12 cellular contexts compared by ENCODE assay signal in the genomic region with DNA sequence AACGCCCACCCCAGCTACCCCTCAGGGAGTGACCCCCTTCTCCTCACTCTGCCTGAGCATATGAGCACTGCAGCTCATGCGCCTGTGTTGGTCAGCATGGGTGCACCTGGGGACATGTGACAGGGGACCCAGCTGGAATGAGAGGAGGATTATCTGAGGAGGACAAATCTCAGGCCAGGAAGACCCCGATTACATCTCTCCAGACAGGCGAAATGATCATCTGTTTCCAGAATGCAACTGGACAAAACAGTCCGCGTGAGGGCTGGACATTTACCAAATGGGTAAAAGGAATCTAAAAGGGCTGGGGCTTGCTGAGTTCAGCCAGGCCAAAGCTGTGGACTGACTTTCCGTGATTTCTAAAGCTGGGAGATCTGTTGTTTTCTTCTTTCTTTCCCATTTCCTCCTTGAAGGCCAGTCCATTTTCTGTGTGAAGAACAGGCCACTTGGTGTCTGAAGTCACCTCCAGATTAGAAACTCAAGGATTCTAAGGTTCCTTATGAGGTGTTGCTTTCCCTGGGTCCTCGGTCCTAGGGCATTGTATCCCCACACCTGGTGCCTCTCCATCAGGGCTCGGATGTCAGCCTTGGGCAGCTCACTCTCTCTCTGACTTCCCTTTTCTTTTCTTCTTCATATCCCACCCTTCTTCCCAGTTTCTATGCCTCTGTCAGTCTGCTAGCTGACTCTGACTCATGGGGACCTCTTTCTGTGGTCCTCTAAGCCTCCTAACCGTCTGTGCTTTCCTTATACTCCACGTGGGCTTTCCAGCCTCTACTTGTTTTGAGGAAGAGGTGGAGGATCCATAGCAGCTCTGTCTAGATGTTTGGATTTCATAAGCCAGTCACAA. TPM values are rescaled to one million over a fixed set of nuclear protein-coding genes. Genes with fewer than 3 reads are reported as not detected.
DNase-seq lines count a peak whose midpoint lies in the region; ATAC-seq and TF ChIP-seq lines count a peak whose summit lies in the region.
"Had no signal": no experiment of that assay in that cellular context is flagged by ENCODE, and none has a peak within 500 bp of the region (broad histone marks: within the 10 kb centered on the region; RNA-seq: fewer than 3 reads in every experiment).

No MANE protein-coding gene starts in this region.

- H3K23ac ChIP-seq in IMR-90 (ENCODE audit: low read depth, low read length): peak overlapping the region; percentile 49; the same call in 1 of the 2 replicates

- CTCF ChIA-PET in IMR-90 (lab: Yijun Ruan, JAX): interaction anchor here (0.6 to 1.0 kb wide), 2 partner anchors 28 to 942 kb away, joined by 4 to 5 read pairs; a partner anchor contains a TSS
- CTCF ChIA-PET in OCI-LY7 (lab: Charles Lee; ENCODE audit: unreplicated experiment): no interaction called here

- peak; percentile 75 for DNase-seq in IMR-90
- peak; percentile 36 for DNase-seq in brain microvascular endothelial cell
- no peak for DNase-seq in right atrium auricular region (ENCODE audit: low spot score)
- no peak for DNase-seq in gastrocnemius medialis
- DNase-seq in NCI-H2107 treated with DMSO at 0.1 percent for 48 hours (lab: John Stamatoyannopoulos, UW; ENCODE audit: unreplicated experiment): no peak
- no peak for DNase-seq in OCI-LY7 (ENCODE audit: low spot score)
- no peak for DNase-seq in nephron progenitor cell
- DNase-seq: NCI-H1436 treated with DMSO at 0.1 percent for 48 hours, T1000 had no signal

- H2AFZ ChIP-seq in IMR-90 (replicated peaks; ENCODE audit: low read length, poor library complexity): peak overlapping the region; percentile 81
- no peak overlapping the region for H2AFZ ChIP-seq in OCI-LY7 (ENCODE audit: low read length)

- intact Hi-C loops in IMR-90 (cut with micrococcal nuclease): no loop called here
- intact Hi-C loops in gastrocnemius medialis (cut with DNase I; ENCODE audit: low total_unique reads): no loop called here
- intact Hi-C loops in OCI-LY7 (cut with micrococcal nuclease; ENCODE audit: unreplicated experiment): no loop called here

- H4K8ac ChIP-seq in IMR-90 (ENCODE audit: low read depth in 2 of 2, low read length in 2 of 2): peak overlapping the region; percentile 62 to 71

- TF ChIP-seq POLR2A in IMR-90 (IDR thresholded peaks at IDR 0.05; ENCODE audit: low read depth, low read length) (no peak), gastrocnemius medialis (IDR thresholded peaks at IDR 0.05) (no peak)

- H3K56ac ChIP-seq in IMR-90 (ENCODE audit: extremely low read depth, insufficient read depth, low read length): no peak overlapping the region

- no TSS peak for BruUV-seq in IMR-90 (replicated peaks; lab: Mats Ljungman, UMichigan)
- no TSS peak for BruUV-seq in OCI-LY7 (replicated peaks; lab: Mats Ljungman, UMichigan)

- no peaks in the 10 kb centered on the region for H4K20me1 ChIP-seq in IMR-90 (ENCODE audit: insufficient read depth, low read length)
- H4K20me1 ChIP-seq in OCI-LY7 (ENCODE audit: insufficient read depth, low read length): no peaks in the 10 kb centered on the region
- H4K20me1 ChIP-seq: BLaER1 treated with 17β-estradiol and CSF1 and Interleukin-3, amounts not matched to agents 10 nM and 100 nM had no signal

- POLR2A ChIA-PET in IMR-90 (lab: Charles Lee; ENCODE audit: unreplicated experiment): interaction anchor here (0.7 kb wide), 1 partner anchor 15 kb away, joined by 3 read pairs; no protein-coding TSS in a partner anchor
- POLR2A ChIA-PET in OCI-LY7 (lab: Charles Lee): interaction anchor here (0.6 to 1.5 kb wide), 7 partner anchors 10 to 674 kb away, joined by 3 to 6 read pairs (median 4); a partner anchor contains a TSS

- H2BK120ac ChIP-seq in IMR-90 (ENCODE audit: low read depth, low read length): peak overlapping the region; percentile 71

- H3K9ac ChIP-seq in IMR-90 (ENCODE audit: low read depth, low read length): peak overlapping the region; percentile 55; the same call in 1 of the 2 replicates

- H3K36me3 ChIP-seq in IMR-90 (ENCODE audit: control insufficient read depth, insufficient read depth, low read length) (no peaks in the 10 kb centered on the region), brain microvascular endothelial cell (replicated peaks) (no peaks in the 10 kb centered on the region), right atrium auricular region (no peaks in the 10 kb centered on the region), gastrocnemius medialis (no peaks in the 10 kb centered on the region), OCI-LY7 (ENCODE audit: insufficient read depth, low read length) (no peaks in the 10 kb centered on the region)
- H3K36me3 ChIP-seq: BLaER1 treated with 17β-estradiol and CSF1 and Interleukin-3, amounts not matched to agents 10 nM and 100 nM had no signal

- peak overlapping the region; percentile 62 for H4K91ac ChIP-seq in IMR-90 (ENCODE audit: insufficient read depth, low read depth, low read length)

- H3K4me3 Mint-ChIP-seq in nephron progenitor cell: no peak overlapping the region

- no peaks in the 10 kb centered on the region for H3K79me2 ChIP-seq in OCI-LY7 (ENCODE audit: insufficient read depth, low read depth, low read length)

- TF ChIP-seq CTCF in IMR-90 (conservative IDR thresholded peaks at IDR 0.05; ENCODE audit: low read depth, low read length) (no peak), brain microvascular endothelial cell (IDR thresholded peaks at IDR 0.05; ENCODE audit: low read depth, low read length, missing control alignments) (no peak), right atrium auricular region (IDR thresholded peaks at IDR 0.05) (no peak), gastrocnemius medialis (IDR thresholded peaks at IDR 0.05 in 4 of 5, conservative IDR thresholded peaks at IDR 0.05 in 1 of 5) (no peak), OCI-LY7 (conservative IDR thresholded peaks at IDR 0.05; ENCODE audit: low read length) (no peak), nephron progenitor cell (IDR thresholded peaks at IDR 0.05) (no peak)

- H3K4ac ChIP-seq in IMR-90 (ENCODE audit: low read depth, low read length): peak overlapping the region; percentile 74

- peak overlapping the region; percentile 78 for H2BK5ac ChIP-seq in IMR-90 (ENCODE audit: low read depth, low read length, poor library complexity, severe bottlenecking)

- H3K27me3 ChIP-seq in IMR-90 (ENCODE audit: control insufficient read depth, insufficient read depth, low read length) (no peaks in the 10 kb centered on the region), brain microvascular endothelial cell (replicated peaks) (no peaks in the 10 kb centered on the region), right atrium auricular region (no peaks in the 10 kb centered on the region), gastrocnemius medialis (no peaks in the 10 kb centered on the region)
- H3K27me3 ChIP-seq: BLaER1 treated with 17β-estradiol and CSF1 and Interleukin-3, amounts not matched to agents 10 nM and 100 nM had no signal

- H2AK9ac ChIP-seq in IMR-90 (replicated peaks; ENCODE audit: low read depth, low read length, poor library complexity): peak overlapping the region; percentile 80

- no peak overlapping the region for H3K27ac Mint-ChIP-seq in nephron progenitor cell

- H3K79me1 ChIP-seq in IMR-90 (ENCODE audit: low read depth in 1 of 2, low read length in 2 of 2): no peaks in the 10 kb centered on the region

- peaks cover 9% of the 10 kb centered on the region for H3K27me3 Mint-ChIP-seq in nephron progenitor cell (ENCODE audit: low read depth, poor library complexity)

- no peaks in the 10 kb centered on the region for H3K36me3 Mint-ChIP-seq in nephron progenitor cell (ENCODE audit: low read depth)

- H3K18ac ChIP-seq in IMR-90 (ENCODE audit: low read depth, low read length): peak overlapping the region; percentile 80

- 70% methylated on average over 3 of the region's 11 CpGs; no CpG with 5 or more reads in 1 of the 2 experiments for WGBS in IMR-90 (ENCODE audit: extremely low coverage in 2 of 2, insufficient read length in 1 of 2), 2 experiments

- ATAC-seq in IMR-90 (ENCODE audit: low read depth): peak; percentile 36
- ATAC-seq in gastrocnemius medialis: peak in 1 of 2 donors; percentile 3
- ATAC-seq in HG02885 (IDR thresholded peaks at IDR 0.05; ENCODE audit: poor library complexity, unreplicated experiment): no peak
- ATAC-seq: HCT116 had no signal

- no peaks in the 10 kb centered on the region for H3K9me2 ChIP-seq in OCI-LY7 (ENCODE audit: insufficient read depth, low read length)

- H3K9me1 ChIP-seq in IMR-90 (ENCODE audit: insufficient read depth, low read length): no peaks in the 10 kb centered on the region; the same call in 1 of the 2 replicates

- peak overlapping the region; percentile 85; the same call in 1 of the 2 replicates for H3K27ac ChIP-seq in IMR-90 (ENCODE audit: insufficient read depth, low read length)
- peak overlapping the region; percentile 62 for H3K27ac ChIP-seq in brain microvascular endothelial cell
- peak overlapping the region; percentile 73 for H3K27ac ChIP-seq in right atrium auricular region
- H3K27ac ChIP-seq in gastrocnemius medialis: peak overlapping the region; percentile 59 to 67 (median 64)
- H3K27ac ChIP-seq in OCI-LY7 (ENCODE audit: low read depth, low read length, poor library complexity, severe bottlenecking): no peak overlapping the region

- H3K14ac ChIP-seq in IMR-90 (replicated peaks; ENCODE audit: low read depth, low read length): peak overlapping the region; percentile 58; the same call in 1 of the 2 replicates

- dilution Hi-C loops in IMR-90 (cut with HindIII; ENCODE audit: low sequenced_read_pairs, unreplicated experiment): no loop called here

- peak overlapping the region; percentile 76 for H2BK20ac ChIP-seq in IMR-90 (ENCODE audit: low read depth, low read length)

- no peaks in the 10 kb centered on the region for H3K9me3 Mint-ChIP-seq in nephron progenitor cell

- peaks cover 55% of the 10 kb centered on the region for H3K4me1 Mint-ChIP-seq in nephron progenitor cell

- TF ChIP-seq RAD21 in IMR-90 (IDR thresholded peaks at IDR 0.05; ENCODE audit: low read length): no peak

- peak overlapping the region; percentile 98 for H4K5ac ChIP-seq in IMR-90 (ENCODE audit: low read depth, low read length)

- H3K4me3 ChIP-seq in IMR-90 (ENCODE audit: insufficient read depth, low read depth, low read length): no peak overlapping the region
- H3K4me3 ChIP-seq in brain microvascular endothelial cell (ENCODE audit: low read depth, low read length): no peak overlapping the region
- no peak overlapping the region for H3K4me3 ChIP-seq in right atrium auricular region
- no peak overlapping the region for H3K4me3 ChIP-seq in gastrocnemius medialis
- H3K4me3 ChIP-seq in OCI-LY7 (ENCODE audit: low read depth, low read length, poor library complexity, severe bottlenecking): no peak overlapping the region
- H3K4me3 ChIP-seq: BLaER1 treated with 17β-estradiol and CSF1 and Interleukin-3, amounts not matched to agents 10 nM and 100 nM had no signal

- peak overlapping the region; percentile 95 for H2AK5ac ChIP-seq in IMR-90 (ENCODE audit: low read depth, low read length)

- in situ Hi-C loops in IMR-90 (cut with MboI; ENCODE audit: low sequenced_read_pairs): loop anchor here (25.0 kb wide), 1 partner anchor 583 kb away; a partner anchor contains a TSS
- in situ Hi-C loops in brain microvascular endothelial cell (cut with HindIII; ENCODE audit: low pct_ligation_motif_present, low sequenced_read_pairs): no loop called here
- in situ Hi-C loops in gastrocnemius medialis (cut with MboI; ENCODE audit: low sequenced_read_pairs in 4 of 4): no loop called here

- peaks cover 27% of the 10 kb centered on the region for H3K4me1 ChIP-seq in IMR-90 (ENCODE audit: control insufficient read depth, insufficient read depth, low read length)
- peaks cover 0 to 63% of the 10 kb centered on the region in 2 donors for H3K4me1 ChIP-seq in right atrium auricular region
- H3K4me1 ChIP-seq in gastrocnemius medialis: peaks cover 11 to 29% of the 10 kb centered on the region in 2 donors
- no peaks in the 10 kb centered on the region for H3K4me1 ChIP-seq in OCI-LY7 (ENCODE audit: insufficient read depth, low read length, poor library complexity, severe bottlenecking)

- H3K4me2 ChIP-seq in IMR-90 (ENCODE audit: low read depth, low read length): peak overlapping the region; percentile 53
- no peak overlapping the region for H3K4me2 ChIP-seq in OCI-LY7 (ENCODE audit: low read length)

- peak overlapping the region; percentile 85; the same call in 1 of the 3 replicates for H2BK15ac ChIP-seq in IMR-90 (ENCODE audit: low read depth, low read length)

- H3K9me3 ChIP-seq in IMR-90 (ENCODE audit: control insufficient read depth, insufficient read depth, low read length): no peaks in the 10 kb centered on the region
- no peaks in the 10 kb centered on the region for H3K9me3 ChIP-seq in right atrium auricular region
- no peaks in the 10 kb centered on the region for H3K9me3 ChIP-seq in gastrocnemius medialis
- no peaks in the 10 kb centered on the region for H3K9me3 ChIP-seq in OCI-LY7 (ENCODE audit: low read length)
- H3K9me3 ChIP-seq: BLaER1 treated with 17β-estradiol and CSF1 and Interleukin-3, amounts not matched to agents 10 nM and 100 nM had no signal

RNA-seq across cellular contexts. Expression of a gene that starts 8.2 kb away (rescaled TPM):
- total RNA-seq in IMR-90 (2012; rRNA removed): 5.0 and 5.4 TPM in 2 replicates
- polyA plus RNA-seq in IMR-90 (2012; rRNA removed): 53.5 and 55.8 TPM in 2 replicates
- 68.7 and 135 TPM in 2 replicates for polyA plus RNA-seq in IMR-90 (2012; cell fraction: cytosol; rRNA removed)
- 46.1 and 62.0 TPM in 2 replicates for polyA plus RNA-seq in IMR-90 (2012; cell fraction: nucleus; rRNA removed; ENCODE audit: low replicate concordance)
- 100 to 1,000 TPM in 1 of 2 donors, 10 to 100 TPM in 1; 53.6 to 221 TPM for total RNA-seq in right atrium auricular region
- 10 to 100 TPM; 22.2 to 77.3 (median 37.3) TPM for total RNA-seq in gastrocnemius medialis
- 14.3 and 17.1 TPM in 2 replicates for total RNA-seq in OCI-LY7 (2014; rRNA removed; shearing (Covaris generic))
- total RNA-seq in OCI-LY7 (2022): 12.7 and 15.8 TPM in 2 replicates

RNA-seq across cellular contexts. Expression of a gene that starts 14.3 kb away (rescaled TPM):
- total RNA-seq in IMR-90 (2012; rRNA removed) (5.4 and 6.1 TPM in 2 replicates), right atrium auricular region (10 to 100 TPM; 21.1 to 39.8 TPM), gastrocnemius medialis (10 to 100 TPM; 32.1 to 51.2 (median 37.0) TPM), OCI-LY7 (2022) (40.6 and 50.3 TPM in 2 replicates)
- 17.8 and 18.3 TPM in 2 replicates for polyA plus RNA-seq in IMR-90 (2012; rRNA removed)
- polyA plus RNA-seq in IMR-90 (2012; cell fraction: cytosol; rRNA removed): 16.0 and 23.4 TPM in 2 replicates
- polyA plus RNA-seq in IMR-90 (2012; cell fraction: nucleus; rRNA removed; ENCODE audit: low replicate concordance): 23.7 and 43.7 TPM in 2 replicates
- total RNA-seq in OCI-LY7 (2014; rRNA removed; shearing (Covaris generic)): 16.7 and 21.2 TPM in 2 replicates

RNA-seq across cellular contexts. Expression of a gene that starts 29.0 kb away (rescaled TPM):
- total RNA-seq in IMR-90 (2012; rRNA removed) (19.0 and 30.3 TPM in 2 replicates), right atrium auricular region (100 to 1,000 TPM in 1 of 2 donors, 10 to 100 TPM in 1; 83.8 to 116 TPM), gastrocnemius medialis (10 to 100 TPM; 21.9 to 59.2 (median 46.2) TPM), OCI-LY7 (2022) (36.4 and 36.7 TPM in 2 replicates)
- 290 and 312 TPM in 2 replicates for polyA plus RNA-seq in IMR-90 (2012; rRNA removed)
- polyA plus RNA-seq in IMR-90 (2012; cell fraction: cytosol; rRNA removed): 132 and 313 TPM in 2 replicates
- 979 and 1,055 TPM in 2 replicates for polyA plus RNA-seq in IMR-90 (2012; cell fraction: nucleus; rRNA removed; ENCODE audit: low replicate concordance)
- 27.1 and 33.1 TPM in 2 replicates for total RNA-seq in OCI-LY7 (2014; rRNA removed; shearing (Covaris generic))

RNA-seq across cellular contexts. Expression of a gene that starts 29.2 kb away (rescaled TPM):
- total RNA-seq in IMR-90 (2012; rRNA removed): 0.56 and 1.1 TPM in 2 replicates
- 2.0 and 2.5 TPM in 2 replicates for polyA plus RNA-seq in IMR-90 (2012; rRNA removed)
- polyA plus RNA-seq in IMR-90 (2012; cell fraction: cytosol; rRNA removed): 1.2 and 3.0 TPM in 2 replicates
- 9.3 and 17.2 TPM in 2 replicates for polyA plus RNA-seq in IMR-90 (2012; cell fraction: nucleus; rRNA removed; ENCODE audit: low replicate concordance)
- total RNA-seq in right atrium auricular region: 1 to 10 TPM; 8.7 to 8.8 TPM
- total RNA-seq in gastrocnemius medialis: 10 to 100 TPM in 2 of 4 donors, 1 to 10 TPM in 2; 4.9 to 24.1 (median 10.2) TPM
- 6.0 and 10.7 TPM in 2 replicates for total RNA-seq in OCI-LY7 (2014; rRNA removed; shearing (Covaris generic))
- total RNA-seq in OCI-LY7 (2022): 6.2 and 9.9 TPM in 2 replicates

RNA-seq across cellular contexts. Expression of a gene that starts 32.8 kb away (rescaled TPM):
- 0.18 TPM in 1 of 2 replicates, not detected in the other for total RNA-seq in IMR-90 (2012; rRNA removed)
- 0.36 and 1.0 TPM in 2 replicates for polyA plus RNA-seq in IMR-90 (2012; rRNA removed)
- 0.19 and 0.57 TPM in 2 replicates for polyA plus RNA-seq in IMR-90 (2012; cell fraction: cytosol; rRNA removed)
- polyA plus RNA-seq in IMR-90 (2012; cell fraction: nucleus; rRNA removed; ENCODE audit: low replicate concordance): 2.2 and 4.8 TPM in 2 replicates
- 1 to 10 TPM; 1.1 to 1.4 TPM for total RNA-seq in right atrium auricular region
- total RNA-seq in gastrocnemius medialis: 1 to 10 TPM in 2 of 4 donors, under 1 TPM in 1, not detected in 1; 0.71 to 4.1 (median 1.8) TPM
- 5.8 and 6.1 TPM in 2 replicates for total RNA-seq in OCI-LY7 (2014; rRNA removed; shearing (Covaris generic))
- 5.8 and 5.9 TPM in 2 replicates for total RNA-seq in OCI-LY7 (2022)

Comparison
In these comparisons a context has a peak if more than half of its experiments do, and no peak if none do; other contexts are left out.
1. DNase-seq: peak in IMR-90 (single experiment) and brain microvascular endothelial cell (single experiment); none in right atrium auricular region (single experiment), gastrocnemius medialis (0 of 2), NCI-H2107 treated with DMSO at 0.1 percent for 48 hours (single experiment), OCI-LY7 (single experiment) and nephron progenitor cell (single experiment).